ENCODE assay signal across 13 cellular contexts in genomic region chr7:46015107-46015868, GRCh38.
DNase-seq lines count a peak whose midpoint lies in the region; ATAC-seq and TF ChIP-seq lines count a peak whose summit lies in the region.
"Had no signal": no experiment of that assay in that cellular context is flagged by ENCODE, and none has a peak within 500 bp of the region (broad histone marks: within the 10 kb centered on the region; RNA-seq: fewer than 3 reads in every experiment).

No MANE protein-coding gene starts in this region.

- ATAC-seq in HG02981 (IDR thresholded peaks at IDR 0.05; ENCODE audit: unreplicated experiment) (no peak), GM19463 (IDR thresholded peaks at IDR 0.05; ENCODE audit: unreplicated experiment) (no peak)
- ATAC-seq: activated naive CD8-positive, alpha-beta T cell treated with anti-CD3 and anti-CD28 coated beads, Interleukin-2, amount 50 U/mL, for 24 hours; stimulated activated naive CD8-positive, alpha-beta T cell treated with anti-CD3 and anti-CD28 coated beads, Interleukin-15, Interleukin-2, amounts not matched to agents 100 U/mL and 50 U/mL, for 24 hours had no signal

- no peaks in the 10 kb centered on the region for H3K9me2 ChIP-seq in MM.1S (replicated peaks; ENCODE audit: insufficient read depth, low read length)

- intact Hi-C loops in A673 (cut with micrococcal nuclease; ENCODE audit: unreplicated experiment) (no loop called here), posterior vena cava (cut with DNase I) (no loop called here), ascending aorta (cut with DNase I) (no loop called here)

- H3K4me2 ChIP-seq in MM.1S (ENCODE audit: low read depth, low read length) = peak overlapping the region; percentile 32; the same call in 1 of the 2 replicates

- H2AFZ ChIP-seq in MM.1S (ENCODE audit: low read length) = no peak overlapping the region

- H3K4me3 ChIP-seq in A673 (ENCODE audit: low read depth, low read length, poor library complexity, severe bottlenecking) (no peak overlapping the region), MM.1S (ENCODE audit: low read length) (no peak overlapping the region), liver (ENCODE audit: low read depth in 1 of 3, low read length in 3 of 3) (no peak overlapping the region), ascending aorta (no peak overlapping the region)

- no peaks in the 10 kb centered on the region for H3K4me1 ChIP-seq in A673 (ENCODE audit: insufficient read depth, low read length, poor library complexity, severe bottlenecking)
- H3K4me1 ChIP-seq in MM.1S (ENCODE audit: low read length) = peaks cover 5% of the 10 kb centered on the region; the same call in 1 of the 2 replicates
- no peaks in the 10 kb centered on the region for H3K4me1 ChIP-seq in liver (ENCODE audit: control insufficient read depth in 4 of 4, insufficient read depth in 4 of 4, low read length in 3 of 4)
- H3K4me1 ChIP-seq in ascending aorta = no peaks in the 10 kb centered on the region

- WGBS in liver = 63% methylated on average over 13 of the region's 13 CpGs

- H4K20me1 ChIP-seq in MM.1S (ENCODE audit: insufficient read depth, low read length) = no peaks in the 10 kb centered on the region

- BruUV-seq in A673 (replicated peaks; lab: Mats Ljungman, UMichigan) = no TSS peak

- H3K9ac ChIP-seq in MM.1S (ENCODE audit: low read length) = no peak overlapping the region
- H3K9ac ChIP-seq in liver (ENCODE audit: low read depth in 1 of 2, low read length in 2 of 2) = no peak overlapping the region

- TF ChIP-seq RAD21 in liver (IDR thresholded peaks at IDR 0.05) = peak in 1 of 2 donors; percentile 33

- CTCF ChIA-PET in A673 (lab: Charles Lee) = no interaction called here

- H3K27me3 ChIP-seq in A673 (replicated peaks; ENCODE audit: insufficient read depth, low read depth, low read length, poor library complexity) (no peaks in the 10 kb centered on the region), MM.1S (replicated peaks; ENCODE audit: insufficient read depth, low read length) (no peaks in the 10 kb centered on the region), liver (ENCODE audit: control insufficient read depth in 4 of 4, insufficient read depth in 4 of 4, low read length in 3 of 4) (no peaks in the 10 kb centered on the region), ascending aorta (no peaks in the 10 kb centered on the region)

- no peak overlapping the region for H3K27ac ChIP-seq in A673 (ENCODE audit: low read depth, low read length, poor library complexity, severe bottlenecking)
- H3K27ac ChIP-seq in MM.1S (ENCODE audit: low read length) = no peak overlapping the region
- no peak overlapping the region for H3K27ac ChIP-seq in liver (ENCODE audit: low read depth in 1 of 2, low read length in 2 of 2)
- no peak overlapping the region for H3K27ac ChIP-seq in ascending aorta

- no peaks in the 10 kb centered on the region for H3K9me3 ChIP-seq in A673 (ENCODE audit: low read depth, low read length, poor library complexity, severe bottlenecking)
- H3K9me3 ChIP-seq in MM.1S (replicated peaks; ENCODE audit: insufficient read depth, low read length) = no peaks in the 10 kb centered on the region
- no peaks in the 10 kb centered on the region for H3K9me3 ChIP-seq in liver (ENCODE audit: control insufficient read depth in 4 of 4, low read length in 3 of 4)
- no peaks in the 10 kb centered on the region for H3K9me3 ChIP-seq in ascending aorta

- H3F3A ChIP-seq in MM.1S (ENCODE audit: insufficient read depth, low read length) = no peaks in the 10 kb centered on the region

- no peaks in the 10 kb centered on the region for H3K36me3 ChIP-seq in A673 (ENCODE audit: insufficient read depth, low read length, poor library complexity, severe bottlenecking)
- H3K36me3 ChIP-seq in MM.1S (replicated peaks; ENCODE audit: insufficient read depth, low read length) = no peaks in the 10 kb centered on the region
- no peaks in the 10 kb centered on the region for H3K36me3 ChIP-seq in liver (ENCODE audit: control insufficient read depth in 4 of 4, insufficient read depth in 3 of 4, low read depth in 1 of 4, low read length in 3 of 4)
- H3K36me3 ChIP-seq in ascending aorta = no peaks in the 10 kb centered on the region

- POLR2A ChIA-PET in A673 (lab: Charles Lee; ENCODE audit: low non-redundant PET) = no interaction called here

- H3K79me2 ChIP-seq in MM.1S (ENCODE audit: low read length) = no peaks in the 10 kb centered on the region

- TF ChIP-seq CTCF in A673 (conservative IDR thresholded peaks at IDR 0.05; ENCODE audit: low read depth, low read length) = no peak
- TF ChIP-seq CTCF in MM.1S (IDR thresholded peaks at IDR 0.05; ENCODE audit: low read length) = no peak
- TF ChIP-seq CTCF in liver (IDR thresholded peaks at IDR 0.05; ENCODE audit: low read depth, low read length, missing input control) = no peak
- TF ChIP-seq CTCF in ascending aorta (IDR thresholded peaks at IDR 0.05) = no peak

- DNase-seq in A673 (ENCODE audit: low spot score) = peak; percentile 16
- DNase-seq in MM.1S = peak; percentile 61
- peak; percentile 89 for DNase-seq in ecto neural progenitor cell (ENCODE audit: low spot score)
- no peak for DNase-seq in posterior vena cava (ENCODE audit: low spot score)
- DNase-seq in ascending aorta (ENCODE audit: low spot score in 2 of 2) = no peak
- DNase-seq: activated CD4-positive, alpha-beta T cell treated with anti-CD3 and anti-CD28 coated beads, Interleukin-2, amount 50 U/mL, for 1 hour; activated naive CD8-positive, alpha-beta T cell treated with anti-CD3 and anti-CD28 coated beads, Interleukin-2, amount 50 U/mL, for 24 hours; NCI-H1694; SIG-M5; stimulated activated naive CD8-positive, alpha-beta T cell treated with anti-CD3 and anti-CD28 coated beads, Interleukin-15, Interleukin-2, amounts not matched to agents 100 U/mL and 50 U/mL, for 24 hours had no signal

TF ChIP-seq in liver, 16 proteins besides CTCF, POLR2A, EP300 and RAD21:
- TF ChIP-seq NR2F2 (IDR thresholded peaks at IDR 0.05) (peak; percentile 46), GABPA (IDR thresholded peaks at IDR 0.05 in 1 of 2, conservative IDR thresholded peaks at IDR 0.05 in 1 of 2) (no peak)

Comparison
In these comparisons a context has a peak if more than half of its experiments do, and no peak if none do; other contexts are left out.
1. DNase-seq: peak in A673 (single experiment), MM.1S (single experiment) and ecto neural progenitor cell (single experiment); none in posterior vena cava (single experiment) and ascending aorta (0 of 2).